1 cellular context compared by ENCODE assay signal in genomic region chr1:229884765-229885164, GRCh38.
TF ChIP-seq lines count a peak whose summit lies in the region.

No MANE protein-coding gene starts in this region.

TF ChIP-seq in GM23338, 12 proteins besides CTCF, POLR2A, EP300 and RAD21 (continued from another document):
- TF ChIP-seq ZNF462 (CRISPR knock-in tag; IDR thresholded peaks at IDR 0.05) (no peak), POLR2AphosphoS5 (IDR thresholded peaks at IDR 0.05; ENCODE audit: low read depth) (no peak), EZH2 (IDR thresholded peaks at IDR 0.05; ENCODE audit: low read depth, unreplicated experiment) (no peak), NANOG (IDR thresholded peaks at IDR 0.05; ENCODE audit: borderline replicate concordance) (no peak), ZNF331 (CRISPR knock-in tag; IDR thresholded peaks at IDR 0.05; ENCODE audit: low read depth) (no peak), JUNB (IDR thresholded peaks at IDR 0.05; ENCODE audit: unreplicated experiment) (no peak), ZNF114 (CRISPR knock-in tag; IDR thresholded peaks at IDR 0.05) (no peak), STAT1 (IDR thresholded peaks at IDR 0.05; ENCODE audit: unreplicated experiment) (no peak), CREB1 (CRISPR knock-in tag; IDR thresholded peaks at IDR 0.05; ENCODE audit: low read depth) (no peak)
